ENCODE assay signal across 15 cellular contexts in genomic region chrX:77962068-77962902, GRCh38. TPM values are rescaled to one million over a fixed set of nuclear protein-coding genes. Genes with fewer than 3 reads are reported as not detected.
DNase-seq lines count a peak whose midpoint lies in the region; ATAC-seq, FAIRE-seq and TF ChIP-seq lines count a peak whose summit lies in the region.
"Had no signal": no experiment of that assay in that cellular context is flagged by ENCODE, and none has a peak within 500 bp of the region (broad histone marks: within the 10 kb centered on the region; RNA-seq: fewer than 3 reads in every experiment).

No MANE protein-coding gene starts in this region.

- peaks cover 21% of the 10 kb centered on the region for H3K36me3 Mint-ChIP-seq in CD8-positive, alpha-beta T cell
- H3K36me3 Mint-ChIP-seq in naive B cell = peaks cover 5 to 8% of the 10 kb centered on the region in 2 donors

- intact Hi-C loops in CD8-positive, alpha-beta T cell (cut with DNase I, micrococcal nuclease) = loop anchor here (5.0 to 10.0 kb wide), 2 partner anchors 47 to 50 kb away; partner anchors contain the start of gene ATP7A (in 2 of the 2)
- intact Hi-C loops in Panc1 (cut with micrococcal nuclease; ENCODE audit: unreplicated experiment) = no loop called here

- no peak for TF ChIP-seq POLR2A in GM12892 (IDR thresholded peaks at IDR 0.05; ENCODE audit: low read depth, low read length)

- H3K36me3 ChIP-seq in CD8-positive, alpha-beta T cell (ENCODE audit: insufficient read depth, low read length) = no peaks in the 10 kb centered on the region
- no peaks in the 10 kb centered on the region for H3K36me3 ChIP-seq in Panc1 (ENCODE audit: control insufficient read depth, insufficient read depth, low read length)
- H3K36me3 ChIP-seq: gastrocnemius medialis had no signal

- peak in 3 of 7 experiments; percentile 0 to 50 (median 21) for DNase-seq in CD8-positive, alpha-beta T cell
- DNase-seq in Panc1 (ENCODE audit: low read depth, low spot score) (no peak), naive B cell (no peak), GM12892 (ENCODE audit: insufficient read length) (no peak), HTR-8/SVneo (ENCODE audit: insufficient read length, low spot score) (no peak), substantia nigra (lab: John Stamatoyannopoulos, UW) (no peak)
- DNase-seq in activated naive CD4-positive, alpha-beta T cell treated with anti-CD3 and anti-CD28 coated beads, Interleukin-2, amount 50 U/mL, for 16 hours = peak; percentile 11
- DNase-seq in effector CD8-positive, alpha-beta T cell (lab: John Stamatoyannopoulos, UW) = no peak
- DNase-seq: C1 segment of cervical spinal cord, gastrocnemius medialis, MM.1S, NCI-H446, RPMI8226 had no signal

- POLR2A ChIA-PET in CD8-positive, alpha-beta T cell (lab: Charles Lee) = no interaction called here
- POLR2A ChIA-PET in Panc1 (lab: Charles Lee) = no interaction called here

- peaks cover 35% of the 10 kb centered on the region for H3K4me1 Mint-ChIP-seq in CD8-positive, alpha-beta T cell (ENCODE audit: low read depth)
- peaks cover 8 to 21% (median 16%) of the 10 kb centered on the region in 3 donors for H3K4me1 Mint-ChIP-seq in naive B cell

- peak overlapping the region; percentile 94 for H3K27ac Mint-ChIP-seq in CD8-positive, alpha-beta T cell
- H3K27ac Mint-ChIP-seq in naive B cell = peak overlapping the region in 4 of 6 donors; percentile 16 to 89 (median 81)

- FAIRE-seq in GM12892 (lab: Jason Lieb, UNC) (no peak), HTR-8/SVneo (lab: Jason Lieb, UNC) (no peak)

- in situ Hi-C loops in Panc1 (cut with HindIII; ENCODE audit: low pct_unique_long_range_greater_than_20kb, low sequenced_read_pairs) = no loop called here

- H3K27me3 ChIP-seq in CD8-positive, alpha-beta T cell (ENCODE audit: insufficient read depth, low read length) = no peaks in the 10 kb centered on the region
- no peaks in the 10 kb centered on the region for H3K27me3 ChIP-seq in Panc1 (ENCODE audit: control insufficient read depth, insufficient read depth, low read length)
- H3K27me3 ChIP-seq: gastrocnemius medialis had no signal

- no peak overlapping the region for H3K4me3 ChIP-seq in CD8-positive, alpha-beta T cell (ENCODE audit: low read depth, low read length)
- H3K4me3 ChIP-seq in Panc1 (ENCODE audit: low read depth in 2 of 2, low read length in 2 of 2) = peak overlapping the region; percentile 22 to 45
- H3K4me3 ChIP-seq: gastrocnemius medialis had no signal

- BruUV-seq in Panc1 (replicated peaks; lab: Mats Ljungman, UMichigan) = no TSS peak

- ATAC-seq in CD8-positive, alpha-beta T cell = peak; percentile 48
- ATAC-seq in Panc1 (peak; percentile 82), naive B cell (ENCODE audit: low read depth in 2 of 2) (no peak)
- ATAC-seq: gastrocnemius medialis had no signal

- no peaks in the 10 kb centered on the region for H3K9me3 ChIP-seq in CD8-positive, alpha-beta T cell (ENCODE audit: low read length)
- no peaks in the 10 kb centered on the region for H3K9me3 ChIP-seq in Panc1 (ENCODE audit: control insufficient read depth, insufficient read depth, low read depth, low read length)
- H3K9me3 ChIP-seq: gastrocnemius medialis had no signal

- peaks cover 5% of the 10 kb centered on the region for H3K4me1 ChIP-seq in CD8-positive, alpha-beta T cell (ENCODE audit: insufficient read depth, low read length)
- H3K4me1 ChIP-seq in Panc1 (ENCODE audit: control insufficient read depth, insufficient read depth, low read length) = peaks cover 3% of the 10 kb centered on the region; the same call in 1 of the 2 replicates
- H3K4me1 ChIP-seq: gastrocnemius medialis had no signal

- no peak overlapping the region for H3K27ac ChIP-seq in CD8-positive, alpha-beta T cell (ENCODE audit: low read depth, low read length)
- H3K27ac ChIP-seq in Panc1 (ENCODE audit: low read length) = peak overlapping the region; percentile 77
- no peak overlapping the region for H3K27ac ChIP-seq in substantia nigra (ENCODE audit: low read depth, low read length, poor library complexity, severe bottlenecking)
- H3K27ac ChIP-seq: gastrocnemius medialis had no signal

- CTCF ChIA-PET in CD8-positive, alpha-beta T cell (lab: Charles Lee) = no interaction called here
- CTCF ChIA-PET in Panc1 (lab: Charles Lee) = no interaction called here

- peak overlapping the region; percentile 80 for H3K4me3 Mint-ChIP-seq in CD8-positive, alpha-beta T cell
- peak overlapping the region in 6 of 8 donors; percentile 16 to 78 (median 48) for H3K4me3 Mint-ChIP-seq in naive B cell

- no peak for TF ChIP-seq CTCF in CD8-positive, alpha-beta T cell (IDR thresholded peaks at IDR 0.05)
- no peak for TF ChIP-seq CTCF in Panc1 (IDR thresholded peaks at IDR 0.05)

- no peaks in the 10 kb centered on the region for H3K9me3 Mint-ChIP-seq in CD8-positive, alpha-beta T cell
- peaks cover 0 to 10% (median 3%) of the 10 kb centered on the region in 7 donors for H3K9me3 Mint-ChIP-seq in naive B cell

- no peaks in the 10 kb centered on the region for H3K27me3 Mint-ChIP-seq in CD8-positive, alpha-beta T cell (ENCODE audit: low read depth)
- H3K27me3 Mint-ChIP-seq in naive B cell = no peaks in the 10 kb centered on the region

RNA-seq across cellular contexts. Expression of gene PGAM4, which starts 7.2 kb away (rescaled TPM):
- total RNA-seq in CD8-positive, alpha-beta T cell = not detected
- total RNA-seq in Panc1 (2021; ENCODE audit: unreplicated experiment) = not detected
- polyA plus RNA-seq in Panc1 (2012; ENCODE audit: insufficient read length) = 1.3 TPM
- polyA plus RNA-seq in naive B cell (ENCODE audit: low read depth in 6 of 6) = not detected
- not detected for polyA plus RNA-seq in GM12892 (2012; ENCODE audit: missing spikeins)
- total RNA-seq: dermis microvascular lymphatic vessel endothelial cell, gastrocnemius medialis, omental fat pad had no signal

RNA-seq across cellular contexts. Expression of gene ATP7A, which starts 51.8 kb away (rescaled TPM):
- 10 to 100 TPM; 14.3 to 15.3 TPM for total RNA-seq in CD8-positive, alpha-beta T cell
- total RNA-seq in Panc1 (2021; ENCODE audit: unreplicated experiment) = 13.5 TPM
- polyA plus RNA-seq in Panc1 (2012; ENCODE audit: insufficient read length) = 5.5 TPM
- polyA plus RNA-seq in naive B cell (ENCODE audit: low read depth in 6 of 6) = 1 to 10 TPM in 5 of 6 donors, not detected in 1; 5.4 to 6.5 (median 6.3) TPM
- polyA plus RNA-seq in GM12892 (2012; ENCODE audit: missing spikeins) = 6.8 TPM

Comparison
In these comparisons a context has a peak if more than half of its experiments do, and no peak if none do; other contexts are left out.
1. ATAC-seq: peak in CD8-positive, alpha-beta T cell (single experiment) and Panc1 (single experiment); none in naive B cell (0 of 2).